In genomic region chr9:118128313-118128712, GRCh38 we compare ENCODE assay signal across 29 cellular contexts.
"Had no signal": no experiment of that assay in that cellular context is flagged by ENCODE, and none has a peak within 500 bp of the region (broad histone marks: within the 10 kb centered on the region; RNA-seq: fewer than 3 reads in every experiment).

No MANE protein-coding gene starts in this region.

- FAIRE-seq: colon, endometrium, endothelial cell of umbilical vein, frontal cortex had no signal

- H3K4me3 ChIP-seq: colonic mucosa, coronary artery, dorsolateral prefrontal cortex, esophagus muscularis mucosa, esophagus squamous epithelium, gastrocnemius medialis, gastroesophageal sphincter, heart left ventricle, heart right ventricle had no signal

- H3K9me3 ChIP-seq: colonic mucosa, esophagus squamous epithelium, gastrocnemius medialis had no signal

- H3K27me3 Mint-ChIP-seq: dendritic cell treated with granulocyte-macrophage colony-stimulating factor and Interleukin-4, amounts not matched to agents 40 ng/mL and 50 ng/mL, for 4 days; effector memory CD8-positive, alpha-beta T cell had no signal

- H3K27ac Mint-ChIP-seq: dendritic cell treated with granulocyte-macrophage colony-stimulating factor and Interleukin-4, amounts not matched to agents 40 ng/mL and 50 ng/mL, for 4 days; effector memory CD8-positive, alpha-beta T cell; endodermal cell had no signal

- H3K9me3 Mint-ChIP-seq: endodermal cell had no signal

- ATAC-seq: effector memory CD8-positive, alpha-beta T cell; esophagus mucosa; foreskin keratinocyte; gastrocnemius medialis; gastroesophageal sphincter; heart left ventricle; heart right ventricle had no signal

- H3K4me1 Mint-ChIP-seq: endodermal cell had no signal

- DNase-seq: colonic mucosa; cortex of kidney; dermis blood vessel endothelial cell; dorsolateral prefrontal cortex; effector CD4-positive, alpha-beta T cell; effector CD8-positive, alpha-beta T cell; effector memory CD4-positive, alpha-beta T cell; effector memory CD8-positive, alpha-beta T cell; endodermal cell; erythroblast; esophagus squamous epithelium; foreskin fibroblast; foreskin keratinocyte; foreskin melanocyte; gastrocnemius medialis; glutamatergic neuron; head of caudate nucleus; heart left ventricle; heart right ventricle had no signal

- H3K36me3 ChIP-seq: colonic mucosa, esophagus muscularis mucosa, esophagus squamous epithelium, gastrocnemius medialis, gastroesophageal sphincter, heart left ventricle, heart right ventricle had no signal

- H3K27me3 ChIP-seq: colonic mucosa, dorsolateral prefrontal cortex, esophagus muscularis mucosa, esophagus squamous epithelium, foreskin keratinocyte, gastrocnemius medialis, gastroesophageal sphincter, heart left ventricle, heart right ventricle had no signal

- H3K4me1 ChIP-seq: colonic mucosa, esophagus muscularis mucosa, esophagus squamous epithelium, foreskin keratinocyte, gastrocnemius medialis, gastroesophageal sphincter, heart left ventricle, heart right ventricle had no signal

- H3K27ac ChIP-seq: colonic mucosa, coronary artery, dorsolateral prefrontal cortex, epithelial cell of prostate, esophagus muscularis mucosa, esophagus squamous epithelium, foreskin keratinocyte, gastrocnemius medialis, gastroesophageal sphincter, heart left ventricle, heart right ventricle had no signal

- H3K4me3 Mint-ChIP-seq: dendritic cell treated with granulocyte-macrophage colony-stimulating factor and Interleukin-4, amounts not matched to agents 40 ng/mL and 50 ng/mL, for 4 days; effector memory CD8-positive, alpha-beta T cell; endodermal cell had no signal
